Comparison of ENCODE assay signal across 18 cellular contexts in the genomic region with DNA sequence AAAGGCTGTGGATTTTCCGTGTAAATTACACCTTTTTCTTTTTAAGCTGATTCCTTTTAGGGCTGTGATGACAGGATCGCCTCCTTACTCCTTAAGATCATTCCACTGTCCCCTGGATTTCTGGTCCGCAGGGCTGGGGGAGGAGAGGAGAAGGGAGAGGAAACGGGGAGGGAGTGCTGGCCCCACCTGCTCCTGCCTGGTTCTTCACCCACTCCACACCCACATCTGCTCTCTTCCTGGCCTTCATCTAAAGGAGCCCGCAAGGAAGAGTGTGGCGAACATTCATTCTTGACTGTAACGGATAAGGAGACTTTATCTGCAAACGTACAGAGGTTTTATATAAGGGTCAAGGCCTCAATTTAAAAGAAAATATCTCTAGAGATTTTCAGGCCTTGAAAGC.
DNase-seq lines count a peak whose midpoint lies in the region; ATAC-seq, FAIRE-seq and TF ChIP-seq lines count a peak whose summit lies in the region.
"Had no signal": no experiment of that assay in that cellular context is flagged by ENCODE, and none has a peak within 500 bp of the region (broad histone marks: within the 10 kb centered on the region; RNA-seq: fewer than 3 reads in every experiment).

No MANE protein-coding gene starts in this region.

- peaks cover 3% of the 10 kb centered on the region for H3K27me3 Mint-ChIP-seq in endodermal cell (ENCODE audit: insufficient read depth)
- no peaks in the 10 kb centered on the region for H3K27me3 Mint-ChIP-seq in nephron (ENCODE audit: low read depth)
- H3K27me3 Mint-ChIP-seq: CD8-positive, alpha-beta memory T cell had no signal

- intact Hi-C loops in right cardiac atrium (cut with DNase I) (no loop called here), thyroid gland (cut with DNase I) (no loop called here)

- no peaks in the 10 kb centered on the region for H3K36me3 ChIP-seq in right atrium auricular region
- H3K36me3 ChIP-seq in endodermal cell (ENCODE audit: control insufficient read depth, insufficient read depth, low read length): no peaks in the 10 kb centered on the region
- H3K36me3 ChIP-seq in thyroid gland: no peaks in the 10 kb centered on the region
- H3K36me3 ChIP-seq: BLaER1 had no signal

- no peak overlapping the region for H3K4me3 ChIP-seq in right atrium auricular region
- no peak overlapping the region for H3K4me3 ChIP-seq in right cardiac atrium (ENCODE audit: low read length)
- H3K4me3 ChIP-seq in endodermal cell (ENCODE audit: low read length): no peak overlapping the region
- H3K4me3 ChIP-seq in thyroid gland (replicated peaks in 1 of 3): no peak overlapping the region
- H3K4me3 ChIP-seq: BLaER1, GM23248 had no signal

- FAIRE-seq in GM12891 (lab: Jason Lieb, UNC): no peak

- H3K9me3 Mint-ChIP-seq in endodermal cell (no peaks in the 10 kb centered on the region), nephron (no peaks in the 10 kb centered on the region)
- H3K9me3 Mint-ChIP-seq: CD8-positive, alpha-beta memory T cell had no signal

- H3K4me1 Mint-ChIP-seq in endodermal cell (peaks cover 27% of the 10 kb centered on the region), nephron (peaks cover 32% of the 10 kb centered on the region)
- H3K4me1 Mint-ChIP-seq: CD8-positive, alpha-beta memory T cell had no signal

- H3K27ac ChIP-seq in right atrium auricular region (no peak overlapping the region), right cardiac atrium (ENCODE audit: low read length) (no peak overlapping the region), endodermal cell (ENCODE audit: low read depth, low read length) (no peak overlapping the region), thyroid gland (no peak overlapping the region)
- H3K27ac ChIP-seq: BLaER1, GM23248, HL-60 had no signal

- no peak for ATAC-seq in right cardiac atrium

- H3K9me3 ChIP-seq in right atrium auricular region: no peaks in the 10 kb centered on the region
- no peaks in the 10 kb centered on the region for H3K9me3 ChIP-seq in right cardiac atrium (ENCODE audit: control insufficient read depth, low read length)
- H3K9me3 ChIP-seq in endodermal cell (ENCODE audit: control insufficient read depth, low read length): no peaks in the 10 kb centered on the region
- no peaks in the 10 kb centered on the region for H3K9me3 ChIP-seq in thyroid gland
- H3K9me3 ChIP-seq: BLaER1, Caco-2 had no signal

- peak; percentile 13 for DNase-seq in right atrium auricular region (ENCODE audit: low spot score)
- no peak for DNase-seq in right cardiac atrium
- peak; percentile 41 for DNase-seq in endodermal cell
- no peak for DNase-seq in thyroid gland
- no peak for DNase-seq in GOT3 (lab: John Stamatoyannopoulos, UW)
- DNase-seq in GM12891 (ENCODE audit: insufficient read length, low spot score): no peak
- no peak for DNase-seq in stimulated activated CD4-positive, alpha-beta T cell treated with anti-CD3 and anti-CD28 coated beads, Interleukin-1b, Interleukin-23, amount 100 ng/mL, for 48 hours
- DNase-seq: 8988T; AML-193; Caco-2; CD8-positive, alpha-beta memory T cell; DMS53; GF-D8; GM23248; HCEC 1CT had no signal

- H3K4me3 Mint-ChIP-seq in endodermal cell (no peak overlapping the region), nephron (no peak overlapping the region)
- H3K4me3 Mint-ChIP-seq: CD8-positive, alpha-beta memory T cell had no signal

- no peak overlapping the region for H3K9ac ChIP-seq in endodermal cell (ENCODE audit: extremely low read depth, low read length, poor library complexity, severe bottlenecking)
- H3K9ac ChIP-seq: BLaER1, GM23248 had no signal

- H3K4me1 ChIP-seq in right atrium auricular region (peaks cover 0 to 13% of the 10 kb centered on the region in 2 donors), right cardiac atrium (ENCODE audit: control insufficient read depth, insufficient read depth, low read length) (peaks cover 5% of the 10 kb centered on the region), endodermal cell (ENCODE audit: control insufficient read depth, insufficient read depth, low read length) (no peaks in the 10 kb centered on the region), thyroid gland (peaks cover 12 to 20% of the 10 kb centered on the region in 2 donors)
- H3K4me1 ChIP-seq: Caco-2 had no signal

- TF ChIP-seq POLR2A in thyroid gland (IDR thresholded peaks at IDR 0.05) (no peak), GM12891 (IDR thresholded peaks at IDR 0.05; ENCODE audit: low read depth, low read length) (no peak)

- WGBS in right cardiac atrium: 89% methylated on average over 8 of the region's 8 CpGs
- 84 to 91% methylated on average over 4 to 5 of the region's 8 CpGs for WGBS in endodermal cell (ENCODE audit: insufficient coverage in 1 of 2, insufficient read length in 1 of 2), 2 experiments
- 92 to 94% methylated on average over 8 of the region's 8 CpGs for WGBS in thyroid gland, 2 donors

- TF ChIP-seq CTCF in right atrium auricular region (IDR thresholded peaks at IDR 0.05) (no peak), endodermal cell (conservative IDR thresholded peaks at IDR 0.05) (no peak), nephron (IDR thresholded peaks at IDR 0.05; ENCODE audit: unreplicated experiment in 3 of 3) (no peak), thyroid gland (IDR thresholded peaks at IDR 0.05) (no peak)

- H3K27ac Mint-ChIP-seq in endodermal cell (no peak overlapping the region), nephron (peak overlapping the region in 2 of 3 experiments; percentile 4 to 18)
- H3K27ac Mint-ChIP-seq: CD8-positive, alpha-beta memory T cell had no signal

- H3K36me3 Mint-ChIP-seq in endodermal cell (ENCODE audit: low read depth) (no peaks in the 10 kb centered on the region), nephron (ENCODE audit: low read depth) (no peaks in the 10 kb centered on the region)
- H3K36me3 Mint-ChIP-seq: CD8-positive, alpha-beta memory T cell had no signal

- H3K27me3 ChIP-seq in right atrium auricular region (no peaks in the 10 kb centered on the region), right cardiac atrium (ENCODE audit: control insufficient read depth, insufficient read depth) (no peaks in the 10 kb centered on the region), endodermal cell (ENCODE audit: control insufficient read depth, insufficient read depth, low read length, poor library complexity, severe bottlenecking) (no peaks in the 10 kb centered on the region), thyroid gland (no peaks in the 10 kb centered on the region)
- H3K27me3 ChIP-seq: BLaER1 had no signal

TF ChIP-seq in GM12891, 5 proteins besides CTCF, POLR2A, EP300 and RAD21:
- TF ChIP-seq PAX5 (IDR thresholded peaks at IDR 0.05; ENCODE audit: insufficient read depth, low read length, severe bottlenecking) (no peak), TAF1 (IDR thresholded peaks at IDR 0.05; ENCODE audit: low read depth, low read length) (no peak), SPI1 (IDR thresholded peaks at IDR 0.05; ENCODE audit: low read depth, low read length) (no peak), POU2F2 (IDR thresholded peaks at IDR 0.05; ENCODE audit: low read depth, low read length) (no peak), POLR2AphosphoS5 (IDR thresholded peaks at IDR 0.05; ENCODE audit: low read depth, low read length) (no peak)

Comparison
In these comparisons a context has a peak if more than half of its experiments do, and no peak if none do; other contexts are left out.
1. DNase-seq: peak in right atrium auricular region (single experiment) and endodermal cell (single experiment); none in right cardiac atrium (0 of 3), thyroid gland (0 of 2), GOT3 (single experiment), GM12891 (single experiment) and stimulated activated CD4-positive, alpha-beta T cell treated with anti-CD3 and anti-CD28 coated beads, Interleukin-1b, Interleukin-23, amount 100 ng/mL, for 48 hours (single experiment).